13 cellular contexts compared by ENCODE assay signal in genomic region chr5:59357421-59357977, GRCh38.
DNase-seq lines count a peak whose midpoint lies in the region; ATAC-seq and TF ChIP-seq lines count a peak whose summit lies in the region.
"Had no signal": no experiment of that assay in that cellular context is flagged by ENCODE, and none has a peak within 500 bp of the region (broad histone marks: within the 10 kb centered on the region; RNA-seq: fewer than 3 reads in every experiment).

No MANE protein-coding gene starts in this region.

- intact Hi-C loops in gastrocnemius medialis (cut with DNase I; ENCODE audit: low total_unique reads) = loop anchor here (5.0 kb wide), 1 partner anchor 185 kb away; no protein-coding TSS in a partner anchor

- no peaks in the 10 kb centered on the region for H3K36me3 Mint-ChIP-seq in activated CD4-positive, alpha-beta memory T cell treated with anti-CD3 and anti-CD28 coated beads, Interleukin-2, amount 10 ng/mL, durations not matched to agents 7 days and 5 days (ENCODE audit: low read depth)

- in situ Hi-C loops in gastrocnemius medialis (cut with MboI; ENCODE audit: low sequenced_read_pairs in 4 of 4) = loop anchor here (25.0 kb wide), 3 partner anchors 320 to 470 kb away; no protein-coding TSS in a partner anchor

- H3K4me1 Mint-ChIP-seq in activated CD4-positive, alpha-beta memory T cell treated with anti-CD3 and anti-CD28 coated beads, Interleukin-2, amount 10 ng/mL, durations not matched to agents 7 days and 5 days = no peaks in the 10 kb centered on the region

- TF ChIP-seq CTCF in gastrocnemius medialis (IDR thresholded peaks at IDR 0.05 in 4 of 5, conservative IDR thresholded peaks at IDR 0.05 in 1 of 5) = no peak

- peaks cover 29% of the 10 kb centered on the region for H3K27me3 Mint-ChIP-seq in activated CD4-positive, alpha-beta memory T cell treated with anti-CD3 and anti-CD28 coated beads, Interleukin-2, amount 10 ng/mL, durations not matched to agents 7 days and 5 days

- peak; percentile 35 to 52 for ATAC-seq in gastrocnemius medialis
- ATAC-seq in HG02885 (IDR thresholded peaks at IDR 0.05; ENCODE audit: poor library complexity, unreplicated experiment) = no peak
- no peak for ATAC-seq in GM18520 (IDR thresholded peaks at IDR 0.05; ENCODE audit: unreplicated experiment)

- H3K27me3 ChIP-seq in gastrocnemius medialis = no peaks in the 10 kb centered on the region

- peak overlapping the region; percentile 81 to 86 (median 83) for H3K27ac ChIP-seq in gastrocnemius medialis
- H3K27ac ChIP-seq: RWPE1 had no signal

- H3K36me3 ChIP-seq in gastrocnemius medialis = no peaks in the 10 kb centered on the region

- H3K4me3 Mint-ChIP-seq in activated CD4-positive, alpha-beta memory T cell treated with anti-CD3 and anti-CD28 coated beads, Interleukin-2, amount 10 ng/mL, durations not matched to agents 7 days and 5 days = no peak overlapping the region
- H3K4me3 Mint-ChIP-seq: activated naive CD8-positive, alpha-beta T cell treated with anti-CD3 and anti-CD28 coated beads, Interleukin-2, amount 50 U/mL, for 24 hours had no signal

- no peak overlapping the region for H3K27ac Mint-ChIP-seq in activated CD4-positive, alpha-beta memory T cell treated with anti-CD3 and anti-CD28 coated beads, Interleukin-2, amount 10 ng/mL, durations not matched to agents 7 days and 5 days
- H3K27ac Mint-ChIP-seq: activated naive CD8-positive, alpha-beta T cell treated with anti-CD3 and anti-CD28 coated beads, Interleukin-2, amount 50 U/mL, for 24 hours had no signal

- DNase-seq in NCI-H146 treated with DMSO at 0.1 percent for 48 hours (lab: John Stamatoyannopoulos, UW; ENCODE audit: unreplicated experiment) (peak; percentile 39), amniotic epithelial cell (ENCODE audit: low read depth) (peak; percentile 68), left kidney (ENCODE audit: low read depth, low spot score) (peak; percentile 50), gastrocnemius medialis (peak in 1 of 2 donors; percentile 57), C1 segment of cervical spinal cord (lab: John Stamatoyannopoulos, UW) (no peak)
- no peak for DNase-seq in activated CD4-positive, alpha-beta memory T cell treated with anti-CD3 and anti-CD28 coated beads, Interleukin-2, amount 10 ng/mL, durations not matched to agents 7 days and 5 days
- DNase-seq: activated CD4-positive, alpha-beta T cell treated with anti-CD3 and anti-CD28 coated beads, Interleukin-2, amount 50 U/mL, for 4 hours; COR-L47; stimulated activated naive CD4-positive, alpha-beta T cell had no signal

- no peaks in the 10 kb centered on the region for H3K9me3 ChIP-seq in gastrocnemius medialis

- H3K4me1 ChIP-seq in gastrocnemius medialis = peaks cover 36 to 82% of the 10 kb centered on the region in 2 donors

- TF ChIP-seq POLR2A in gastrocnemius medialis (IDR thresholded peaks at IDR 0.05) = no peak

- H3K9me3 Mint-ChIP-seq in activated CD4-positive, alpha-beta memory T cell treated with anti-CD3 and anti-CD28 coated beads, Interleukin-2, amount 10 ng/mL, durations not matched to agents 7 days and 5 days = no peaks in the 10 kb centered on the region
- H3K9me3 Mint-ChIP-seq: activated naive CD8-positive, alpha-beta T cell treated with anti-CD3 and anti-CD28 coated beads, Interleukin-2, amount 50 U/mL, for 24 hours had no signal

- POLR2A ChIA-PET in activated CD4-positive, alpha-beta memory T cell treated with anti-CD3 and anti-CD28 coated beads, Interleukin-2, amount 10 ng/mL, durations not matched to agents 7 days and 5 days (lab: Charles Lee) = no interaction called here

- peak overlapping the region; percentile 43 to 57 (median 53) for H3K4me3 ChIP-seq in gastrocnemius medialis

- CTCF ChIA-PET in activated CD4-positive, alpha-beta memory T cell treated with anti-CD3 and anti-CD28 coated beads, Interleukin-2, amount 10 ng/mL, durations not matched to agents 7 days and 5 days (lab: Charles Lee) = interaction anchor here (1.3 to 2.4 kb wide), 2 partner anchors 11 to 169 kb away, joined by 3 to 5 read pairs; no protein-coding TSS in a partner anchor

Comparison
In these comparisons a context has a peak if more than half of its experiments do, and no peak if none do; other contexts are left out.
1. DNase-seq: peak in NCI-H146 treated with DMSO at 0.1 percent for 48 hours (single experiment), amniotic epithelial cell (single experiment) and left kidney (single experiment); none in activated CD4-positive, alpha-beta memory T cell treated with anti-CD3 and anti-CD28 coated beads, Interleukin-2, amount 10 ng/mL, durations not matched to agents 7 days and 5 days (single experiment) and C1 segment of cervical spinal cord (0 of 14).
2. ATAC-seq: peak in gastrocnemius medialis (2 of 2); none in HG02885 (single experiment) and GM18520 (single experiment).